Comparison of ENCODE assay signal across 1 cellular context in genomic region chr13:110916671-110917142, GRCh38.
TF ChIP-seq lines count a peak whose summit lies in the region.

No MANE protein-coding gene starts in this region.

TF ChIP-seq in GM23338, 12 proteins besides CTCF, POLR2A, EP300 and RAD21 (continued from another document):
- no peak for TF ChIP-seq ZNF462 (CRISPR knock-in tag; IDR thresholded peaks at IDR 0.05)
- TF ChIP-seq ZNF114 (CRISPR knock-in tag; IDR thresholded peaks at IDR 0.05) = no peak
- TF ChIP-seq ZNF331 (CRISPR knock-in tag; IDR thresholded peaks at IDR 0.05; ENCODE audit: low read depth) = no peak
- TF ChIP-seq POLR2AphosphoS5 (IDR thresholded peaks at IDR 0.05; ENCODE audit: low read depth) = no peak
- TF ChIP-seq NANOG (IDR thresholded peaks at IDR 0.05; ENCODE audit: borderline replicate concordance) = no peak
- TF ChIP-seq JUNB (IDR thresholded peaks at IDR 0.05; ENCODE audit: unreplicated experiment) = no peak
- no peak for TF ChIP-seq STAT1 (IDR thresholded peaks at IDR 0.05; ENCODE audit: unreplicated experiment)
